Comparison of ENCODE assay signal across 8 cellular contexts in genomic region chr6:88768114-88768513, GRCh38.
DNase-seq lines count a peak whose midpoint lies in the region; ATAC-seq, FAIRE-seq and TF ChIP-seq lines count a peak whose summit lies in the region.
"Not testable (repeated sequence)": the region's sequence is repeated elsewhere in the genome, so short reads cannot be mapped to it uniquely, and the experiment has no call there.

No MANE protein-coding gene starts in this region.

- TSS peak; percentile 33 for BruUV-seq in Calu3 (replicated peaks; lab: Mats Ljungman, UMichigan)
- not testable (repeated sequence) for BruUV-seq in HepG2 (replicated peaks; lab: Mats Ljungman, UMichigan)

- H2BK120ac ChIP-seq in trophoblast cell (ENCODE audit: insufficient read depth, low read length, poor library complexity) = not testable (repeated sequence)

- TF ChIP-seq POLR2A in HepG2 (IDR thresholded peaks at IDR 0.05; ENCODE audit: insufficient read depth in 1 of 2, low read depth in 2 of 2, low read length in 2 of 2) = not testable (repeated sequence)

- not testable (repeated sequence) for H3K27ac Mint-ChIP-seq in Calu3 (ENCODE audit: unreplicated experiment)
- H3K27ac Mint-ChIP-seq in activated T-cell treated with anti-CD3 and anti-CD28 coated beads, Interleukin-2, amount 50 U/mL, for 72 hours = peak overlapping the region; percentile 54
- H3K27ac Mint-ChIP-seq in memory B cell = peak overlapping the region; percentile 6

- H4K8ac ChIP-seq in trophoblast cell (ENCODE audit: low read depth, low read length) = not testable (repeated sequence)

- H3K4ac ChIP-seq in trophoblast cell (ENCODE audit: low read depth, low read length) = not testable (repeated sequence)

- intact Hi-C loops in Calu3 (cut with micrococcal nuclease; ENCODE audit: unreplicated experiment); HepG2 (cut with micrococcal nuclease; ENCODE audit: unreplicated experiment): not testable (repeated sequence)

- H3K18ac ChIP-seq in trophoblast cell (ENCODE audit: low read length) = not testable (repeated sequence)

- H4K20me1 ChIP-seq in SU-DHL-6 (ENCODE audit: low read depth, low read length); HepG2 (ENCODE audit: insufficient read depth, low read length): not testable (repeated sequence)

- H3K9me2 ChIP-seq in SU-DHL-6 (replicated peaks; ENCODE audit: insufficient read depth, low read length) = not testable (repeated sequence)

- H3K79me2 ChIP-seq in SU-DHL-6 (ENCODE audit: insufficient read depth, low read length) = peaks cover 33% of the 10 kb centered on the region; the same call in 1 of the 2 replicates
- not testable (repeated sequence) for H3K79me2 ChIP-seq in HepG2 (ENCODE audit: insufficient read depth, low read length); trophoblast cell (ENCODE audit: control insufficient read depth, insufficient read depth, low read length, poor library complexity)

- FAIRE-seq in HepG2 (lab: Jason Lieb, UNC) = not testable (repeated sequence)

- peak overlapping the region; percentile 99 for H3K4me2 ChIP-seq in SU-DHL-6 (ENCODE audit: low read depth, low read length, poor library complexity, severe bottlenecking)
- H3K4me2 ChIP-seq in HepG2 (ENCODE audit: low read depth, low read length); trophoblast cell (ENCODE audit: low read length): not testable (repeated sequence)

- not testable (repeated sequence) for H3K27me3 ChIP-seq in SU-DHL-6 (ENCODE audit: low read length); HepG2 (ENCODE audit: control insufficient read depth in 1 of 2, insufficient read depth in 2 of 2, low read length in 2 of 2); trophoblast cell (ENCODE audit: insufficient read depth, low read length)

- H2BK5ac ChIP-seq in trophoblast cell (ENCODE audit: low read depth, low read length, poor library complexity) = not testable (repeated sequence)

- H3K9me3 ChIP-seq in SU-DHL-6 (ENCODE audit: insufficient read depth, low read length); HepG2 (ENCODE audit: low read length); trophoblast cell (ENCODE audit: insufficient read depth, low read depth, low read length): not testable (repeated sequence)

- POLR2A ChIA-PET in HepG2 (lab: Yijun Ruan, JAX) = not testable (repeated sequence)

- not testable (repeated sequence) for H3K4me1 ChIP-seq in HepG2 (ENCODE audit: insufficient read depth, low read length); trophoblast cell (ENCODE audit: control insufficient read depth in 1 of 2, insufficient read depth in 2 of 2, low read length in 2 of 2)

- H3K27me3 Mint-ChIP-seq in Calu3 (ENCODE audit: unreplicated experiment); activated T-cell treated with anti-CD3 and anti-CD28 coated beads, Interleukin-2, amount 50 U/mL, for 72 hours (ENCODE audit: low read depth); memory B cell: not testable (repeated sequence)

- not testable (repeated sequence) for TF ChIP-seq CTCF in Calu3 (IDR thresholded peaks at IDR 0.05; ENCODE audit: unreplicated experiment); SU-DHL-6 (IDR thresholded peaks at IDR 0.05; ENCODE audit: insufficient read depth, low read length, poor library complexity, severe bottlenecking); VCaP (conservative IDR thresholded peaks at IDR 0.05); HepG2 (CRISPR knock-in tag; IDR thresholded peaks at IDR 0.05)

- not testable (repeated sequence) for H2AK5ac ChIP-seq in trophoblast cell (ENCODE audit: low read length)

- not testable (repeated sequence) for H3K4me3 Mint-ChIP-seq in Calu3 (ENCODE audit: low read depth, unreplicated experiment); activated T-cell treated with anti-CD3 and anti-CD28 coated beads, Interleukin-2, amount 50 U/mL, for 72 hours; memory B cell

- not testable (repeated sequence) for H3K9me3 Mint-ChIP-seq in Calu3 (ENCODE audit: low read depth, unreplicated experiment); activated T-cell treated with anti-CD3 and anti-CD28 coated beads, Interleukin-2, amount 50 U/mL, for 72 hours; memory B cell

- H3K36me3 ChIP-seq in SU-DHL-6 (ENCODE audit: low read length); HepG2 (replicated peaks in 1 of 2; ENCODE audit: control insufficient read depth in 1 of 2, insufficient read depth in 2 of 2, low read length in 2 of 2); trophoblast cell (ENCODE audit: control insufficient read depth in 1 of 2, insufficient read depth in 2 of 2, low read length in 2 of 2): not testable (repeated sequence)

- H3K79me1 ChIP-seq in trophoblast cell (ENCODE audit: low read length) = not testable (repeated sequence)

- not testable (repeated sequence) for H3K36me3 Mint-ChIP-seq in Calu3 (ENCODE audit: insufficient read depth, unreplicated experiment); activated T-cell treated with anti-CD3 and anti-CD28 coated beads, Interleukin-2, amount 50 U/mL, for 72 hours (ENCODE audit: insufficient read depth in 2 of 2)
- peaks cover 12% of the 10 kb centered on the region for H3K36me3 Mint-ChIP-seq in memory B cell

- DNase-seq in Calu3; activated T-cell treated with anti-CD3 and anti-CD28 coated beads, Interleukin-2, amount 50 U/mL, for 72 hours; HepG2 (ENCODE audit: low spot score); memory B cell (ENCODE audit: low spot score in 2 of 2): not testable (repeated sequence)
- DNase-seq in RPMI7951 (ENCODE audit: low read depth) (peak; percentile 2), trophoblast cell (peak; percentile 60 to 76)

- not testable (repeated sequence) for H3K14ac ChIP-seq in trophoblast cell (ENCODE audit: low read length)

- not testable (repeated sequence) for H4K91ac ChIP-seq in trophoblast cell (ENCODE audit: low read depth, low read length)

- not testable (repeated sequence) for H2BK12ac ChIP-seq in trophoblast cell (ENCODE audit: low read length)

- peak overlapping the region; percentile 52 for H3K9ac ChIP-seq in SU-DHL-6 (ENCODE audit: low read length)
- H3K9ac ChIP-seq in HepG2 (ENCODE audit: insufficient read depth, low read depth, low read length); trophoblast cell (ENCODE audit: low read length): not testable (repeated sequence)

- not testable (repeated sequence) for H3K23ac ChIP-seq in trophoblast cell (ENCODE audit: low read length)

- H3K4me3 ChIP-seq in SU-DHL-6 (ENCODE audit: insufficient read depth, low read length, poor library complexity, severe bottlenecking) = peak overlapping the region; percentile 35
- H3K4me3 ChIP-seq in HepG2 (replicated peaks in 1 of 3; ENCODE audit: insufficient read depth in 1 of 3, low read depth in 2 of 3, low read length in 3 of 3); trophoblast cell (ENCODE audit: low read depth, low read length): not testable (repeated sequence)

- TF ChIP-seq EP300 in HepG2 (IDR thresholded peaks at IDR 0.05; ENCODE audit: low read depth in 2 of 2, low read length in 2 of 2); HepG2 (CRISPR knock-in tag; IDR thresholded peaks at IDR 0.05; ENCODE audit: borderline replicate concordance): not testable (repeated sequence)

- in situ Hi-C loops in HepG2 (cut with HindIII; ENCODE audit: extremely low pct_ligation_motif_present, low pct_unique_long_range_greater_than_20kb) = not testable (repeated sequence)

- TF ChIP-seq RAD21 in HepG2 (CRISPR knock-in tag; IDR thresholded peaks at IDR 0.05) = not testable (repeated sequence)

- not testable (repeated sequence) for H4K12ac ChIP-seq in trophoblast cell (ENCODE audit: low read depth, low read length)

- ATAC-seq in activated T-cell treated with anti-CD3 and anti-CD28 coated beads, Interleukin-2, amount 50 U/mL, for 72 hours (replicated peaks in 1 of 2); HepG2; memory B cell (ENCODE audit: low read depth): not testable (repeated sequence)

- H2AFZ ChIP-seq in SU-DHL-6 (ENCODE audit: low read depth, low read length, severe bottlenecking); HepG2 (ENCODE audit: low read length); trophoblast cell (ENCODE audit: insufficient read depth, low read length, poor library complexity): not testable (repeated sequence)

- CTCF ChIA-PET in Calu3 (lab: Charles Lee) = interaction anchor here (0.7 kb wide), 1 partner anchor 228 kb away, joined by 3 read pairs; no protein-coding TSS in a partner anchor
- CTCF ChIA-PET in HepG2 (lab: Yijun Ruan, JAX; ENCODE audit: low intra/inter-chr PET ratio, low total read pairs) = not testable (repeated sequence)

- peak overlapping the region; percentile 99 for H3K27ac ChIP-seq in SU-DHL-6 (ENCODE audit: low read depth, low read length)
- peak overlapping the region; percentile 35 for H3K27ac ChIP-seq in VCaP
- H3K27ac ChIP-seq in HepG2 (ENCODE audit: extremely low read length, insufficient read depth, low read length); trophoblast cell (ENCODE audit: low read depth, low read length): not testable (repeated sequence)

- 92% methylated on average over 2 of the region's 2 CpGs for WGBS in HepG2 (ENCODE audit: low lambda C conversion rate)
- no CpG with 5 or more reads among the region's 2 CpGs for WGBS in trophoblast cell (ENCODE audit: extremely low coverage, insufficient coverage, insufficient read length)

- H3K4me1 Mint-ChIP-seq in Calu3 (ENCODE audit: low read depth, unreplicated experiment); activated T-cell treated with anti-CD3 and anti-CD28 coated beads, Interleukin-2, amount 50 U/mL, for 72 hours (ENCODE audit: low read depth); memory B cell: not testable (repeated sequence)

- H3F3A ChIP-seq in SU-DHL-6 (ENCODE audit: insufficient read depth) = peaks cover 58% of the 10 kb centered on the region
